13 cellular contexts compared by ENCODE assay signal in the genomic region with DNA sequence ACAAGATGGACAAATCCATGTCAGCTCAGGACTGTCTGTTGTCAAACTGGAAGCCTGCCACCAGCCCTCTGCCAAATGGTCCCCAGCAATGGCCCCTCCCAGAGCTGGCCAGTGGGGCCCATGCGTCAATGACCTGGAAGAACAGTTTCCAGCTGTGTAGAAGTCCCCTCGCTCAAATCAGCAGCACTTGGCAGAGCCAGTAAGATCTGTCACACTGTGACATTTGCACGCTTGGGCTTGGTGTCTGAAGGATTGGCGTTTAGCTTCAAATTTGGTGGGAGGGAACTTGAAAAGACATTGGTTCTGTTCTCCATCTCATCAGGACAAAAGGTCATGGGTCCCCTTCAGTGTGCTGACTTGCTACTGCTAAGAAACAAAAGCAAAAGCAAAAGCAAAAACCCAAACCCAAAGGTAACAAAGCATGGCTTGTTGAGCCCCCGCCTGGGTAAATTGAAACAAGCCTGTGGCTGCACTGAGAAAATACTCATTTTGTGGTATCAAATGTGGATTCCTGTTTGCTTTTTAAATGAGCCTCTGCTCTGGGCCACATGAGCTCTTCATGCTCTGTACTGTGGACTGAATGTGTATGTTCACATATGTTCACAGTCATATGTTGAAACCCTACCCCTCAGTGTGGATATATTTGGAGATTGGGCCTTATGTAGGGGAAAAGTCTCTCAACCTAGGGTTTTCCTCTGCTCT.
DNase-seq lines count a peak whose midpoint lies in the region; ATAC-seq, FAIRE-seq and TF ChIP-seq lines count a peak whose summit lies in the region.
"Had no signal": no experiment of that assay in that cellular context is flagged by ENCODE, and none has a peak within 500 bp of the region (broad histone marks: within the 10 kb centered on the region; RNA-seq: fewer than 3 reads in every experiment).

No MANE protein-coding gene starts in this region.

- TF ChIP-seq CTCF in D721Med (IDR thresholded peaks at IDR 0.05; ENCODE audit: insufficient read depth, missing control alignments) = no peak

- intact Hi-C loops in left ventricle myocardium superior (cut with micrococcal nuclease) = no loop called here

- no peak for TF ChIP-seq POLR2A in GM18505 (IDR thresholded peaks at IDR 0.05; ENCODE audit: borderline replicate concordance, extremely low read depth, insufficient read depth, insufficient read length)

- no peak for FAIRE-seq in D721Med (lab: Jason Lieb, UNC)
- FAIRE-seq: keratinocyte had no signal

- ATAC-seq in GM18907 (IDR thresholded peaks at IDR 0.05; ENCODE audit: unreplicated experiment) (peak; percentile 85), GM21825 (IDR thresholded peaks at IDR 0.05; ENCODE audit: unreplicated experiment) (peak; percentile 85), HG03520 (IDR thresholded peaks at IDR 0.05; ENCODE audit: unreplicated experiment) (peak; percentile 70), left ventricle myocardium superior (peak; percentile 85), GM18505 (IDR thresholded peaks at IDR 0.05; ENCODE audit: unreplicated experiment) (no peak)
- ATAC-seq: activated CD4-positive, CD25-positive, alpha-beta regulatory T cell treated with anti-CD3 and anti-CD28 coated beads, Interleukin-2, amount 50 U/mL, for 24 hours had no signal

- peak; percentile 90 for DNase-seq in left ventricle myocardium superior
- DNase-seq in NCI-H69 (lab: John Stamatoyannopoulos, UW) = no peak
- DNase-seq in stimulated activated CD4-positive, alpha-beta T cell treated with anti-CD3 and anti-CD28 coated beads, Interleukin-15, amount 100 ng/mL, for 24 hours = no peak
- no peak for DNase-seq in D721Med (ENCODE audit: insufficient read length, low spot score)
- DNase-seq: C1 segment of cervical spinal cord; NCI-H1436; NK-92 treated with Interleukin-12 subunit alpha and Interleukin-12 subunit beta, amount 100 ng/mL, for 24 hours had no signal
